ENCODE assay signal across 16 cellular contexts in genomic region chr18:49274188-49274714, GRCh38.
DNase-seq lines count a peak whose midpoint lies in the region; ATAC-seq and TF ChIP-seq lines count a peak whose summit lies in the region.
"Had no signal": no experiment of that assay in that cellular context is flagged by ENCODE, and none has a peak within 500 bp of the region (broad histone marks: within the 10 kb centered on the region; RNA-seq: fewer than 3 reads in every experiment).

No MANE protein-coding gene starts in this region.

- H2AK5ac ChIP-seq in IMR-90 (ENCODE audit: low read depth, low read length): no peak overlapping the region

- no peak overlapping the region for H4K91ac ChIP-seq in IMR-90 (ENCODE audit: insufficient read depth, low read depth, low read length)

- H3K4me3 ChIP-seq in IMR-90 (ENCODE audit: insufficient read depth, low read depth, low read length): no peak overlapping the region
- H3K4me3 ChIP-seq in fibroblast of lung (replicated peaks in 1 of 4; ENCODE audit: control extremely low read depth in 1 of 4, insufficient read depth in 1 of 4, low read depth in 3 of 4, low read length in 4 of 4): no peak overlapping the region
- H3K4me3 ChIP-seq: cardiac muscle cell had no signal

- H3K4me1 ChIP-seq in IMR-90 (ENCODE audit: control insufficient read depth, insufficient read depth, low read length) (peaks cover 6% of the 10 kb centered on the region; the same call in 1 of the 2 replicates), fibroblast of lung (ENCODE audit: control insufficient read depth, extremely low read depth, insufficient read depth, low read length) (no peaks in the 10 kb centered on the region)

- POLR2A ChIA-PET in IMR-90 (lab: Charles Lee; ENCODE audit: unreplicated experiment): no interaction called here

- no peak overlapping the region for H3K56ac ChIP-seq in IMR-90 (ENCODE audit: extremely low read depth, insufficient read depth, low read length)

- TF ChIP-seq CTCF in IMR-90 (conservative IDR thresholded peaks at IDR 0.05; ENCODE audit: low read depth, low read length) (no peak), fibroblast of lung (conservative IDR thresholded peaks at IDR 0.05 in 1 of 2, IDR thresholded peaks at IDR 0.05 in 1 of 2; ENCODE audit: low read depth in 1 of 2, low read length in 2 of 2) (no peak)

- no peak overlapping the region for H2AFZ ChIP-seq in IMR-90 (replicated peaks; ENCODE audit: low read length, poor library complexity)
- H2AFZ ChIP-seq in fibroblast of lung (ENCODE audit: low read length): no peak overlapping the region

- no peak overlapping the region for H3K27ac ChIP-seq in IMR-90 (ENCODE audit: insufficient read depth, low read length)
- no peak overlapping the region for H3K27ac ChIP-seq in fibroblast of lung (ENCODE audit: insufficient read depth, low read length)
- H3K27ac ChIP-seq: cardiac muscle cell had no signal

- no peak for ATAC-seq in IMR-90 (ENCODE audit: low read depth)
- ATAC-seq in HG02938 (IDR thresholded peaks at IDR 0.05; ENCODE audit: unreplicated experiment): no peak
- ATAC-seq in HG02798 (IDR thresholded peaks at IDR 0.05; ENCODE audit: poor library complexity, unreplicated experiment): no peak
- ATAC-seq in HG02763 (IDR thresholded peaks at IDR 0.05; ENCODE audit: unreplicated experiment): no peak
- ATAC-seq: sciatic nerve; stimulated activated naive B cell treated with anti-CD40 and anti-IgM and Interleukin-4, amounts not matched to agents 10 μg/mL and 1 μg/mL and 100 μg/mL, for 72 hours had no signal

- no peaks in the 10 kb centered on the region for H3K79me2 ChIP-seq in fibroblast of lung (ENCODE audit: control insufficient read depth, insufficient read depth, low read length)

- H3K9ac ChIP-seq in IMR-90 (ENCODE audit: low read depth, low read length) (no peak overlapping the region), fibroblast of lung (ENCODE audit: insufficient read depth, low read length) (no peak overlapping the region)

- intact Hi-C loops in IMR-90 (cut with micrococcal nuclease): no loop called here
- intact Hi-C loops in head of caudate nucleus (cut with DNase I): no loop called here

- TF ChIP-seq RAD21 in IMR-90 (IDR thresholded peaks at IDR 0.05; ENCODE audit: low read length): no peak

- no peak overlapping the region for H2BK20ac ChIP-seq in IMR-90 (ENCODE audit: low read depth, low read length)

- no peaks in the 10 kb centered on the region for H3K27me3 ChIP-seq in IMR-90 (ENCODE audit: control insufficient read depth, insufficient read depth, low read length)
- no peaks in the 10 kb centered on the region for H3K27me3 ChIP-seq in fibroblast of lung (ENCODE audit: control insufficient read depth, insufficient read depth, low read length)
- H3K27me3 ChIP-seq: cardiac muscle cell had no signal

- no peak overlapping the region for H2BK5ac ChIP-seq in IMR-90 (ENCODE audit: low read depth, low read length, poor library complexity, severe bottlenecking)

- H3K4ac ChIP-seq in IMR-90 (ENCODE audit: low read depth, low read length): no peak overlapping the region

- no peak overlapping the region for H3K23ac ChIP-seq in IMR-90 (ENCODE audit: low read depth, low read length)

- dilution Hi-C loops in IMR-90 (cut with HindIII; ENCODE audit: low sequenced_read_pairs, unreplicated experiment): no loop called here

- H3K9me3 ChIP-seq in IMR-90 (ENCODE audit: control insufficient read depth, insufficient read depth, low read length) (no peaks in the 10 kb centered on the region), fibroblast of lung (ENCODE audit: control insufficient read depth, insufficient read depth, low read depth, low read length) (no peaks in the 10 kb centered on the region)

- H3K79me1 ChIP-seq in IMR-90 (ENCODE audit: low read depth in 1 of 2, low read length in 2 of 2): peaks cover 0 to 11% of the 10 kb centered on the region in 2 experiments; a peak in 1 of 4 replicates

- no peak overlapping the region for H3K18ac ChIP-seq in IMR-90 (ENCODE audit: low read depth, low read length)

- TF ChIP-seq POLR2A in IMR-90 (IDR thresholded peaks at IDR 0.05; ENCODE audit: low read depth, low read length): no peak

- no peak overlapping the region for H2AK9ac ChIP-seq in IMR-90 (replicated peaks; ENCODE audit: low read depth, low read length, poor library complexity)

- BruUV-seq in IMR-90 (replicated peaks; lab: Mats Ljungman, UMichigan): no TSS peak

- H4K20me1 ChIP-seq in IMR-90 (ENCODE audit: insufficient read depth, low read length) (no peaks in the 10 kb centered on the region), fibroblast of lung (ENCODE audit: control insufficient read depth, extremely low read depth, insufficient read depth, low read length) (no peaks in the 10 kb centered on the region)

- H3K36me3 ChIP-seq in IMR-90 (ENCODE audit: control insufficient read depth, insufficient read depth, low read length) (no peaks in the 10 kb centered on the region), fibroblast of lung (ENCODE audit: control insufficient read depth, insufficient read depth, low read length) (no peaks in the 10 kb centered on the region)

- H3K9me1 ChIP-seq in IMR-90 (ENCODE audit: insufficient read depth, low read length): peaks cover 3% of the 10 kb centered on the region; the same call in 1 of the 2 replicates

- no peak overlapping the region for H2BK120ac ChIP-seq in IMR-90 (ENCODE audit: low read depth, low read length)

- no peak overlapping the region for H4K8ac ChIP-seq in IMR-90 (ENCODE audit: low read depth in 2 of 2, low read length in 2 of 2)

- in situ Hi-C loops in IMR-90 (cut with MboI; ENCODE audit: low sequenced_read_pairs): no loop called here

- no peak overlapping the region for H2BK15ac ChIP-seq in IMR-90 (ENCODE audit: low read depth, low read length)

- H3K4me2 ChIP-seq in IMR-90 (ENCODE audit: low read depth, low read length) (no peak overlapping the region), fibroblast of lung (ENCODE audit: extremely low read depth, insufficient read depth, low read length) (no peak overlapping the region)

- WGBS in IMR-90 (ENCODE audit: extremely low coverage in 2 of 2, insufficient read length in 1 of 2), 2 experiments: 81% methylated on average over 2 of the region's 3 CpGs; no CpG with 5 or more reads in 1 of the 2 experiments

- H4K5ac ChIP-seq in IMR-90 (ENCODE audit: low read depth, low read length): no peak overlapping the region

- DNase-seq in AML-193 (lab: John Stamatoyannopoulos, UW) (peak; percentile 22 to 49), IMR-90 (peak; percentile 68), SW480 (ENCODE audit: low spot score) (peak; percentile 31), fibroblast of lung (ENCODE audit: low read depth in 2 of 2) (peak; percentile 40 to 78), head of caudate nucleus (no peak)
- DNase-seq: activated CD4-positive, alpha-beta T cell treated with anti-CD3 and anti-CD28 coated beads for 1 hour; activated CD8-positive, alpha-beta memory T cell treated with anti-CD3 and anti-CD28 coated beads, Interleukin-2, amount 50 U/mL, for 4 hours; activated naive CD4-positive, alpha-beta T cell treated with anti-CD3 and anti-CD28 coated beads, Interleukin-2, amount 10 ng/mL, durations not matched to agents 7 days and 5 days; NCI-H1417 treated with DMSO at 0.1 percent for 48 hours; NCI-H774; stimulated activated naive B cell treated with anti-CD40 and anti-IgM and Interleukin-4, amounts not matched to agents 10 μg/mL and 1 μg/mL and 100 μg/mL, for 72 hours had no signal

- CTCF ChIA-PET in IMR-90 (lab: Yijun Ruan, JAX): no interaction called here

- H3K14ac ChIP-seq in IMR-90 (replicated peaks; ENCODE audit: low read depth, low read length): no peak overlapping the region

TF ChIP-seq in IMR-90, 13 proteins besides CTCF, POLR2A, EP300 and RAD21:
- TF ChIP-seq CEBPB (IDR thresholded peaks at IDR 0.05; ENCODE audit: low read depth, low read length) (peak; percentile 93), USF2 (IDR thresholded peaks at IDR 0.05; ENCODE audit: low read depth, low read length) (no peak)

Comparison
In these comparisons a context has a peak if more than half of its experiments do, and no peak if none do; other contexts are left out.
1. DNase-seq: peak in AML-193 (2 of 2), IMR-90 (single experiment), SW480 (single experiment) and fibroblast of lung (2 of 2); none in head of caudate nucleus (0 of 42).